28 cellular contexts compared by ENCODE assay signal in the genomic region with DNA sequence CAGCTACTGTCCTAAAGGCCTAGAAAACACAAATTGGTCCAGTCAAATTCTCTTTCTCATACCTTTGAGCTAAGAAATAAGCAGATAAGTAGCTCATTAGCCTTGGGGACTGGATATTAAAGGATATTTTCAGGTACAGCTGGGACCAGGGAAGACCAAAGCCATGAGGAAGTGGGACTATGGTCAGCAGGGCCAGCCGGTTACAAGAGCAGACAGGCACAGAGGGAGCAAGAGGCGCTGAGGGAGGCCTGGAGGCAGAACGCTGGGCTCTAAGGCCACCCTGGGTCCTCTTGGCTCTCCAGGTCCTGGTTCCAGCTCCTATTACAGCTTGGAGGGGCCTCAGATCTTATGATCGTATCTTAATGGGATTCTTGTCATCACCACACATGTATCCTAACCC.
"Had no signal": no experiment of that assay in that cellular context is flagged by ENCODE, and none has a peak within 500 bp of the region (broad histone marks: within the 10 kb centered on the region; RNA-seq: fewer than 3 reads in every experiment).

No MANE protein-coding gene starts in this region.

- ATAC-seq: activated CD4-positive, alpha-beta T cell treated with anti-CD3 and anti-CD28 coated beads for 36 hours; activated CD8-positive, alpha-beta T cell treated with anti-CD3 and anti-CD28 coated beads for 36 hours; activated T-cell treated with anti-CD3 and anti-CD28 coated beads, Interleukin-2, amount 50 U/mL, for 72 hours; body of pancreas; K562; Panc1 had no signal

- H3K4me1 Mint-ChIP-seq: activated CD4-positive, alpha-beta T cell treated with anti-CD3 and anti-CD28 coated beads for 36 hours; central memory CD8-positive, alpha-beta T cell had no signal

- H3K9ac ChIP-seq: SK-N-SH had no signal

- H3K27me3 Mint-ChIP-seq: activated CD4-positive, alpha-beta T cell treated with anti-CD3 and anti-CD28 coated beads for 36 hours; activated CD8-positive, alpha-beta T cell treated with anti-CD3 and anti-CD28 coated beads for 36 hours had no signal

- H3K4me1 ChIP-seq: ascending aorta, body of pancreas had no signal

- H3K9me3 Mint-ChIP-seq: activated CD8-positive, alpha-beta T cell treated with anti-CD3 and anti-CD28 coated beads for 36 hours; activated naive CD4-positive, alpha-beta T cell treated with anti-CD3 and anti-CD28 coated beads, Interleukin-2, amount 10 ng/mL, durations not matched to agents 7 days and 5 days; activated naive CD8-positive, alpha-beta T cell treated with anti-CD3 and anti-CD28 coated beads, Interleukin-2, amount 10 ng/mL, durations not matched to agents 7 days and 5 days; activated T-cell treated with anti-CD3 and anti-CD28 coated beads, Interleukin-2, amount 50 U/mL, for 72 hours; activated T-helper 2 cell treated with anti-CD3 and anti-CD28 coated beads, Interferon-gamma antibody, Interleukin-2, Interleukin-4, amounts not matched to agents 10 μg/mL and 5 μg/mL and 100 μg/mL, durations not matched to agents 14 hours and 24 hours and 36 hours; central memory CD8-positive, alpha-beta T cell; T-helper 2 cell treated with Interferon-gamma antibody and Interleukin-4, amounts not matched to agents 5 μg/mL and 100 μg/mL, for 36 hours had no signal

- DNase-seq: activated CD4-positive, alpha-beta T cell treated with anti-CD3 and anti-CD28 coated beads for 36 hours; activated CD8-positive, alpha-beta memory T cell treated with anti-CD3 and anti-CD28 coated beads, Interleukin-2, amount 50 U/mL, for 4 hours; activated CD8-positive, alpha-beta T cell treated with anti-CD3 and anti-CD28 coated beads for 36 hours; activated gamma-delta T cell treated with Interleukin-2 at 50 U/mL for 16 hours; activated naive CD4-positive, alpha-beta T cell treated with anti-CD3 and anti-CD28 coated beads, Interleukin-2, amount 10 ng/mL, durations not matched to agents 7 days and 5 days; activated naive CD8-positive, alpha-beta T cell treated with anti-CD3 and anti-CD28 coated beads, Interleukin-2, amount 10 ng/mL, durations not matched to agents 7 days and 5 days; activated T-cell treated with anti-CD3 and anti-CD28 coated beads, Interleukin-2, amount 50 U/mL, for 72 hours; body of pancreas; Karpas-422; NCI-H1092; NCI-H1417; NCI-H2029; NCI-H2107; NCI-H2171 treated with DMSO at 0.1 percent for 48 hours; NCI-H510A; NCI-H526 treated with DMSO at 0.1 percent for 48 hours; NCI-H82; RPMI8226; SJCRH30; SK-N-SH; T-helper 1 cell; WERI-Rb-1 had no signal

- H3K4me3 Mint-ChIP-seq: activated CD4-positive, alpha-beta T cell treated with anti-CD3 and anti-CD28 coated beads for 36 hours; activated CD8-positive, alpha-beta T cell treated with anti-CD3 and anti-CD28 coated beads for 36 hours; activated naive CD4-positive, alpha-beta T cell treated with anti-CD3 and anti-CD28 coated beads, Interleukin-2, amount 10 ng/mL, durations not matched to agents 7 days and 5 days; activated naive CD8-positive, alpha-beta T cell treated with anti-CD3 and anti-CD28 coated beads, Interleukin-2, amount 10 ng/mL, durations not matched to agents 7 days and 5 days; activated T-cell treated with anti-CD3 and anti-CD28 coated beads, Interleukin-2, amount 50 U/mL, for 72 hours; central memory CD8-positive, alpha-beta T cell; T-helper 2 cell treated with Interferon-gamma antibody and Interleukin-4, amounts not matched to agents 5 μg/mL and 100 μg/mL, for 36 hours had no signal

- H3K27ac Mint-ChIP-seq: activated CD4-positive, alpha-beta T cell treated with anti-CD3 and anti-CD28 coated beads for 36 hours; activated CD8-positive, alpha-beta T cell treated with anti-CD3 and anti-CD28 coated beads for 36 hours; activated naive CD4-positive, alpha-beta T cell treated with anti-CD3 and anti-CD28 coated beads, Interleukin-2, amount 10 ng/mL, durations not matched to agents 7 days and 5 days; activated naive CD8-positive, alpha-beta T cell treated with anti-CD3 and anti-CD28 coated beads, Interleukin-2, amount 10 ng/mL, durations not matched to agents 7 days and 5 days; activated T-cell treated with anti-CD3 and anti-CD28 coated beads, Interleukin-2, amount 50 U/mL, for 72 hours; activated T-helper 2 cell treated with anti-CD3 and anti-CD28 coated beads, Interferon-gamma antibody, Interleukin-2, Interleukin-4, amounts not matched to agents 10 μg/mL and 5 μg/mL and 100 μg/mL, durations not matched to agents 14 hours and 24 hours and 36 hours; T-helper 2 cell treated with Interferon-gamma antibody and Interleukin-4, amounts not matched to agents 5 μg/mL and 100 μg/mL, for 36 hours had no signal

- H3K9me3 ChIP-seq: ascending aorta, body of pancreas, SJCRH30, SK-N-SH had no signal

- H3K27me3 ChIP-seq: ascending aorta, body of pancreas, SJCRH30 had no signal

- H3K36me3 Mint-ChIP-seq: activated naive CD4-positive, alpha-beta T cell treated with anti-CD3 and anti-CD28 coated beads, Interleukin-2, amount 10 ng/mL, durations not matched to agents 7 days and 5 days; activated naive CD8-positive, alpha-beta T cell treated with anti-CD3 and anti-CD28 coated beads, Interleukin-2, amount 10 ng/mL, durations not matched to agents 7 days and 5 days had no signal

- H3K36me3 ChIP-seq: ascending aorta, SJCRH30, WERI-Rb-1 had no signal

- H3K4me2 ChIP-seq: SK-N-SH had no signal

- H3K4me3 ChIP-seq: ascending aorta, body of pancreas, K562, SJCRH30 had no signal

- H3K27ac ChIP-seq: ascending aorta, body of pancreas, SJCRH30, WERI-Rb-1 had no signal
